8 cellular contexts compared by ENCODE assay signal in genomic region chr3:142577701-142578308, GRCh38. TPM values are rescaled to one million over a fixed set of nuclear protein-coding genes. Genes with fewer than 3 reads are reported as not detected.
DNase-seq lines count a peak whose midpoint lies in the region; ATAC-seq and TF ChIP-seq lines count a peak whose summit lies in the region.

No MANE protein-coding gene starts in this region.

- no peaks in the 10 kb centered on the region for H3K9me3 ChIP-seq in iPS-18c (ENCODE audit: control insufficient read depth, insufficient read depth, low read length)

- H3K27ac Mint-ChIP-seq in activated T-cell treated with anti-CD3 and anti-CD28 coated beads, Interleukin-2, amount 50 U/mL, for 24 hours = peak overlapping the region; percentile 99
- H3K27ac Mint-ChIP-seq in activated CD8-positive, alpha-beta T cell treated with anti-CD3 and anti-CD28 coated beads for 36 hours = peak overlapping the region; percentile 95

- peaks cover 50% of the 10 kb centered on the region for H3K4me1 Mint-ChIP-seq in activated T-cell treated with anti-CD3 and anti-CD28 coated beads, Interleukin-2, amount 50 U/mL, for 24 hours (ENCODE audit: low read depth)
- H3K4me1 Mint-ChIP-seq in activated CD8-positive, alpha-beta T cell treated with anti-CD3 and anti-CD28 coated beads for 36 hours (ENCODE audit: low read depth) = peaks cover 45% of the 10 kb centered on the region

- peaks cover 50% of the 10 kb centered on the region for H3K36me3 Mint-ChIP-seq in activated T-cell treated with anti-CD3 and anti-CD28 coated beads, Interleukin-2, amount 50 U/mL, for 24 hours (ENCODE audit: low read depth)
- peaks cover 20% of the 10 kb centered on the region for H3K36me3 Mint-ChIP-seq in activated CD8-positive, alpha-beta T cell treated with anti-CD3 and anti-CD28 coated beads for 36 hours (ENCODE audit: low read depth)

- POLR2A ChIA-PET in activated CD8-positive, alpha-beta T cell treated with anti-CD3 and anti-CD28 coated beads for 36 hours (lab: Charles Lee) = interaction anchor here (0.6 to 2.6 kb wide), 10 partner anchors 9 to 664 kb away, joined by 3 to 21 read pairs (median 6); partner anchors contain the start of genes PLS1 and U2SURP

- CTCF ChIA-PET in activated CD8-positive, alpha-beta T cell treated with anti-CD3 and anti-CD28 coated beads for 36 hours (lab: Charles Lee) = interaction anchor here (1.1 to 1.5 kb wide), 4 partner anchors 12 to 424 kb away, joined by 3 to 8 read pairs (median 4); partner anchors contain the start of gene U2SURP

- peak overlapping the region; percentile 65 for H3K4me3 ChIP-seq in iPS-18c (ENCODE audit: insufficient read depth, low read depth, low read length)

- peak overlapping the region; percentile 76 for H3K27ac ChIP-seq in substantia nigra (ENCODE audit: low read depth, low read length, poor library complexity, severe bottlenecking)

- no peak for TF ChIP-seq CTCF in activated CD8-positive, alpha-beta T cell treated with anti-CD3 and anti-CD28 coated beads for 36 hours (IDR thresholded peaks at IDR 0.05)

- no peaks in the 10 kb centered on the region for H3K9me3 Mint-ChIP-seq in activated T-cell treated with anti-CD3 and anti-CD28 coated beads, Interleukin-2, amount 50 U/mL, for 24 hours
- H3K9me3 Mint-ChIP-seq in activated CD8-positive, alpha-beta T cell treated with anti-CD3 and anti-CD28 coated beads for 36 hours = no peaks in the 10 kb centered on the region

- DNase-seq in activated T-cell treated with anti-CD3 and anti-CD28 coated beads, Interleukin-2, amount 50 U/mL, for 24 hours = no peak
- DNase-seq in activated T-cell treated with anti-CD3 and anti-CD28 coated beads, Interleukin-2, amount 50 U/mL, for 1 hour = no peak
- no peak for DNase-seq in activated CD8-positive, alpha-beta T cell treated with anti-CD3 and anti-CD28 coated beads for 36 hours
- DNase-seq in substantia nigra (lab: John Stamatoyannopoulos, UW) = no peak
- DNase-seq in activated CD4-positive, CD25-positive, alpha-beta regulatory T cell (lab: John Stamatoyannopoulos, UW) = no peak
- DNase-seq in SIG-M5 (lab: John Stamatoyannopoulos, UW) = no peak

- intact Hi-C loops in activated CD8-positive, alpha-beta T cell treated with anti-CD3 and anti-CD28 coated beads for 36 hours (cut with micrococcal nuclease) = loop anchor here (5.0 to 10.0 kb wide), 2 partner anchors 147 to 424 kb away; partner anchors contain the start of genes TRPC1 and U2SURP

- no peak for ATAC-seq in activated CD8-positive, alpha-beta T cell treated with anti-CD3 and anti-CD28 coated beads for 36 hours
- ATAC-seq in HG02970 (IDR thresholded peaks at IDR 0.05; ENCODE audit: low FRiP score, unreplicated experiment) = no peak

- no peaks in the 10 kb centered on the region for H3K27me3 Mint-ChIP-seq in activated T-cell treated with anti-CD3 and anti-CD28 coated beads, Interleukin-2, amount 50 U/mL, for 24 hours
- no peaks in the 10 kb centered on the region for H3K27me3 Mint-ChIP-seq in activated CD8-positive, alpha-beta T cell treated with anti-CD3 and anti-CD28 coated beads for 36 hours

- H3K4me3 Mint-ChIP-seq in activated T-cell treated with anti-CD3 and anti-CD28 coated beads, Interleukin-2, amount 50 U/mL, for 24 hours = peak overlapping the region; percentile 99
- peak overlapping the region; percentile 98 for H3K4me3 Mint-ChIP-seq in activated CD8-positive, alpha-beta T cell treated with anti-CD3 and anti-CD28 coated beads for 36 hours

RNA-seq across cellular contexts. Expression of gene ATR, which starts 0.7 kb away (rescaled TPM):
- total RNA-seq in activated CD8-positive, alpha-beta T cell treated with anti-CD3 and anti-CD28 coated beads for 36 hours = 10 to 100 TPM; 34.2 to 39.0 TPM

RNA-seq across cellular contexts. Expression of gene PLS1, which starts 18.4 kb away (rescaled TPM):
- total RNA-seq in activated CD8-positive, alpha-beta T cell treated with anti-CD3 and anti-CD28 coated beads for 36 hours = 1 to 10 TPM; 4.7 to 5.6 TPM
